15 cellular contexts compared by ENCODE assay signal in genomic region chr2:195648780-195649179, GRCh38. TPM values are rescaled to one million over a fixed set of nuclear protein-coding genes. Genes with fewer than 3 reads are reported as not detected.
DNase-seq lines count a peak whose midpoint lies in the region; ATAC-seq lines count a peak whose summit lies in the region.
"Had no signal": no experiment of that assay in that cellular context is flagged by ENCODE, and none has a peak within 500 bp of the region (broad histone marks: within the 10 kb centered on the region; RNA-seq: fewer than 3 reads in every experiment).

No MANE protein-coding gene starts in this region.

- no peaks in the 10 kb centered on the region for H3K27me3 ChIP-seq in GM23248 (replicated peaks; ENCODE audit: insufficient read depth)

- no peaks in the 10 kb centered on the region for H3K9me3 Mint-ChIP-seq in effector memory CD8-positive, alpha-beta T cell
- H3K9me3 Mint-ChIP-seq: endodermal cell had no signal

- ATAC-seq in effector memory CD8-positive, alpha-beta T cell (replicated peaks) = peak; percentile 55
- ATAC-seq in GM18867 (IDR thresholded peaks at IDR 0.05; ENCODE audit: unreplicated experiment) (no peak), GM21529 (IDR thresholded peaks at IDR 0.05; ENCODE audit: unreplicated experiment) (no peak)
- ATAC-seq: left cardiac atrium had no signal

- no peaks in the 10 kb centered on the region for H3K9me2 ChIP-seq in GM23248 (ENCODE audit: insufficient read depth)

- H4K20me1 ChIP-seq in GM23248 (ENCODE audit: insufficient read depth) = no peaks in the 10 kb centered on the region

- no peak overlapping the region for H3K27ac ChIP-seq in GM23248

- no peak overlapping the region for H3K4me2 ChIP-seq in GM23248 (ENCODE audit: unreplicated experiment)

- H3K9me3 ChIP-seq in GM23248 (ENCODE audit: low read depth) = no peaks in the 10 kb centered on the region
- H3K9me3 ChIP-seq: HAP-1 had no signal

- no peak overlapping the region for H3K4me3 ChIP-seq in GM23248
- H3K4me3 ChIP-seq: HAP-1 had no signal

- peak overlapping the region; percentile 43 to 62 for H3K4me3 Mint-ChIP-seq in effector memory CD8-positive, alpha-beta T cell
- H3K4me3 Mint-ChIP-seq: endodermal cell had no signal

- no peaks in the 10 kb centered on the region for H3F3A ChIP-seq in GM23248 (ENCODE audit: insufficient read depth)

- no peak overlapping the region for H2AFZ ChIP-seq in GM23248

- no peaks in the 10 kb centered on the region for H3K36me3 ChIP-seq in GM23248 (ENCODE audit: low read depth)
- H3K36me3 ChIP-seq: HAP-1 had no signal

- H3K36me3 Mint-ChIP-seq in effector memory CD8-positive, alpha-beta T cell (ENCODE audit: insufficient read depth) = peaks cover 5% of the 10 kb centered on the region

- 0 out of 2 replicates have a peak, but pooled peaks cover 5% of the 10 kb centered on the region for H3K4me1 ChIP-seq in GM23248 (ENCODE audit: insufficient read depth)
- H3K4me1 ChIP-seq: HAP-1 had no signal

- H3K27me3 Mint-ChIP-seq in effector memory CD8-positive, alpha-beta T cell = no peaks in the 10 kb centered on the region

- 74 to 77% methylated on average over 5 of the region's 5 CpGs for WGBS in GM23248 (ENCODE audit: low coverage in 1 of 2, low lambda C conversion rate in 2 of 2, missing lambda C conversion rate in 2 of 2), 2 experiments

- H3K79me2 ChIP-seq in GM23248 (ENCODE audit: insufficient read depth) = no peaks in the 10 kb centered on the region

- peak; percentile 49 for DNase-seq in AG20443 (ENCODE audit: low spot score)
- peak; percentile 28 for DNase-seq in GM23248
- DNase-seq in SKM-1 (lab: John Stamatoyannopoulos, UW; ENCODE audit: unreplicated experiment) = peak; percentile 48
- DNase-seq in effector memory CD8-positive, alpha-beta T cell = no peak
- no peak for DNase-seq in NCI-H1092 treated with DMSO at 0.1 percent for 48 hours (lab: John Stamatoyannopoulos, UW)
- no peak for DNase-seq in AG08395 (ENCODE audit: low spot score)
- DNase-seq: endodermal cell; left cardiac atrium; NCI-H1436; NCI-H510A; stimulated activated CD4-positive, alpha-beta T cell treated with anti-CD3 and anti-CD28 coated beads, Interleukin-4, amount 100 ng/mL, for 24 hours; stimulated activated naive CD4-positive, alpha-beta T cell treated with Interleukin-2 at 50 U/mL for 16 hours had no signal

- peaks cover 9 to 23% of the 10 kb centered on the region in 2 donors for H3K4me1 Mint-ChIP-seq in effector memory CD8-positive, alpha-beta T cell (ENCODE audit: low read depth in 2 of 2)

- in situ Hi-C loops in GM23248 (cut with MboI) = no loop called here

- peak overlapping the region; percentile 72 to 85 for H3K27ac Mint-ChIP-seq in effector memory CD8-positive, alpha-beta T cell
- H3K27ac Mint-ChIP-seq: endodermal cell had no signal

- H3K9ac ChIP-seq in GM23248 = no peak overlapping the region

RNA-seq across cellular contexts. Expression of gene SLC39A10, which starts 8.2 kb away (rescaled TPM):
- 82.6 and 85.4 TPM in 2 replicates for total RNA-seq in GM23248 (2014; rRNA removed; shearing (Covaris generic))
- 46.4 and 48.0 TPM in 2 replicates for polyA plus RNA-seq in GM23248 (2016; fragmentation: Nextera tagmentation; extraction: Ambion mirVana)

Comparison
In these comparisons a context has a peak if more than half of its experiments do, and no peak if none do; other contexts are left out.
1. DNase-seq: peak in AG20443 (single experiment), GM23248 (single experiment) and SKM-1 (single experiment); none in effector memory CD8-positive, alpha-beta T cell (0 of 3), NCI-H1092 treated with DMSO at 0.1 percent for 48 hours (single experiment) and AG08395 (single experiment).